ENCODE assay signal across 13 cellular contexts in genomic region chr11:76665921-76666351, GRCh38. TPM values are rescaled to one million over a fixed set of nuclear protein-coding genes. Genes with fewer than 3 reads are reported as not detected.
A peak's percentile ranks its signal among the peaks of the same experiment; 100 is the strongest.
DNase-seq lines count a peak whose midpoint lies in the region; ATAC-seq and TF ChIP-seq lines count a peak whose summit lies in the region.
"Had no signal": no experiment of that assay in that cellular context is flagged by ENCODE, and none has a peak within 500 bp of the region (broad histone marks: within the 10 kb centered on the region; RNA-seq: fewer than 3 reads in every experiment).

No MANE protein-coding gene starts in this region.

- 66 to 79% (median 72%) methylated on average over 6 of the region's 6 CpGs for WGBS in spleen, 5 donors

- TF ChIP-seq POLR2A in spleen (IDR thresholded peaks at IDR 0.05), result no peak

- peak overlapping the region; percentile 62 for H3K4me3 Mint-ChIP-seq in activated T-helper 17 cell treated with anti-CD3 and anti-CD28 coated beads, Interleukin-2, amount 50 U/mL, for 72 hours
- H3K4me3 Mint-ChIP-seq: activated naive CD8-positive, alpha-beta T cell had no signal

- peaks cover 26% of the 10 kb centered on the region for H3K36me3 ChIP-seq in right atrium auricular region
- H3K36me3 ChIP-seq in spleen, result peaks cover 0 to 25% (median 1%) of the 10 kb centered on the region in 6 donors
- H3K36me3 ChIP-seq: neutrophil had no signal

- intact Hi-C loops in spleen (cut with DNase I; ENCODE audit: low total_unique reads), result no loop called here

- H3K27ac ChIP-seq in right atrium auricular region (peak overlapping the region; percentile 63 to 81), spleen (peak overlapping the region in 7 of 8 donors; percentile 20 to 83 (median 79))
- H3K27ac ChIP-seq: neutrophil had no signal

- peak overlapping the region; percentile 9 to 73 for H3K4me3 ChIP-seq in right atrium auricular region
- H3K4me3 ChIP-seq in spleen, result peak overlapping the region in 1 of 8 donors; percentile 76

- H3K4me1 ChIP-seq in right atrium auricular region, result peaks cover 0 to 59% of the 10 kb centered on the region in 2 donors
- peaks cover 21 to 81% (median 58%) of the 10 kb centered on the region in 6 donors for H3K4me1 ChIP-seq in spleen

- H3K27ac Mint-ChIP-seq in activated T-helper 17 cell treated with anti-CD3 and anti-CD28 coated beads, Interleukin-2, amount 50 U/mL, for 72 hours, result peak overlapping the region; percentile 93
- H3K27ac Mint-ChIP-seq: activated naive CD8-positive, alpha-beta T cell had no signal

- no peaks in the 10 kb centered on the region for H3K9me3 Mint-ChIP-seq in activated T-helper 17 cell treated with anti-CD3 and anti-CD28 coated beads, Interleukin-2, amount 50 U/mL, for 72 hours
- H3K9me3 Mint-ChIP-seq: T-cell had no signal

- ATAC-seq in activated T-helper 17 cell treated with anti-CD3 and anti-CD28 coated beads, Interleukin-2, amount 50 U/mL, for 72 hours (replicated peaks), result no peak
- no peak for ATAC-seq in GM21367 (IDR thresholded peaks at IDR 0.05; ENCODE audit: unreplicated experiment)

- peak; percentile 21 for DNase-seq in GM13976 (ENCODE audit: low spot score)
- DNase-seq in right atrium auricular region (ENCODE audit: low spot score), result no peak
- peak; percentile 67 for DNase-seq in spleen
- DNase-seq in NCI-H2171 treated with DMSO at 0.1 percent for 48 hours (lab: John Stamatoyannopoulos, UW), result no peak
- no peak for DNase-seq in NCI-H1436 treated with DMSO at 0.1 percent for 48 hours (lab: John Stamatoyannopoulos, UW)
- no peak for DNase-seq in DMS53 treated with DMSO at 0.1 percent for 48 hours (lab: John Stamatoyannopoulos, UW; ENCODE audit: unreplicated experiment)
- DNase-seq: cortex of kidney, NCI-H2107, T-cell had no signal

- H3K4me1 Mint-ChIP-seq in activated T-helper 17 cell treated with anti-CD3 and anti-CD28 coated beads, Interleukin-2, amount 50 U/mL, for 72 hours, result peaks cover 9% of the 10 kb centered on the region

- peaks cover 5% of the 10 kb centered on the region for H3K36me3 Mint-ChIP-seq in activated T-helper 17 cell treated with anti-CD3 and anti-CD28 coated beads, Interleukin-2, amount 50 U/mL, for 72 hours (ENCODE audit: low read depth)
- H3K36me3 Mint-ChIP-seq: activated naive CD8-positive, alpha-beta T cell; T-cell had no signal

- peaks cover 10% of the 10 kb centered on the region for H3K27me3 Mint-ChIP-seq in activated T-helper 17 cell treated with anti-CD3 and anti-CD28 coated beads, Interleukin-2, amount 50 U/mL, for 72 hours
- H3K27me3 Mint-ChIP-seq: activated naive CD8-positive, alpha-beta T cell had no signal

- TF ChIP-seq CTCF in GM13976 (IDR thresholded peaks at IDR 0.05; ENCODE audit: borderline replicate concordance, control extremely low read depth, extremely low read depth, insufficient read depth, missing control alignments), result no peak
- no peak for TF ChIP-seq CTCF in right atrium auricular region (IDR thresholded peaks at IDR 0.05)
- TF ChIP-seq CTCF in spleen (IDR thresholded peaks at IDR 0.05 in 8 of 11, conservative IDR thresholded peaks at IDR 0.05 in 3 of 11), result no peak

- in situ Hi-C loops in GM13976 (cut with MboI; ENCODE audit: low sequenced_read_pairs, unreplicated experiment), result no loop called here

- H3K27me3 ChIP-seq in right atrium auricular region (no peaks in the 10 kb centered on the region), spleen (replicated peaks in 1 of 7) (peaks cover 0 to 39% (median 14%) of the 10 kb centered on the region in 7 donors)

- H3K9me3 ChIP-seq in right atrium auricular region, result no peaks in the 10 kb centered on the region
- no peaks in the 10 kb centered on the region for H3K9me3 ChIP-seq in spleen
- H3K9me3 ChIP-seq: neutrophil had no signal

RNA-seq across cellular contexts. Expression of gene LRRC32, which starts 4.6 kb away (rescaled TPM):
- 1 to 10 TPM; 4.5 to 5.6 TPM for total RNA-seq in activated T-helper 17 cell treated with anti-CD3 and anti-CD28 coated beads, Interleukin-2, amount 50 U/mL, for 72 hours
- total RNA-seq in right atrium auricular region (10 to 100 TPM; 37.9 to 56.0 TPM), spleen (100 to 1,000 TPM in 3 of 7 donors, 10 to 100 TPM in 4; 44.1 to 214 (median 90.3) TPM)
- 10 to 100 TPM; 25.9 to 29.5 (median 29.4) TPM for polyA plus RNA-seq in spleen

Comparison
In these comparisons a context has a peak if more than half of its experiments do, and no peak if none do; other contexts are left out.
1. DNase-seq: peak in GM13976 (single experiment) and spleen (single experiment); none in right atrium auricular region (single experiment), NCI-H2171 treated with DMSO at 0.1 percent for 48 hours (single experiment), NCI-H1436 treated with DMSO at 0.1 percent for 48 hours (single experiment) and DMS53 treated with DMSO at 0.1 percent for 48 hours (single experiment).
2. RNA of gene LRRC32, which starts 4.6 kb away (total RNA-seq): 44.1 to 214 TPM in spleen and 37.9 to 56.0 TPM in right atrium auricular region; 4.5 to 5.6 TPM in activated T-helper 17 cell treated with anti-CD3 and anti-CD28 coated beads, Interleukin-2, amount 50 U/mL, for 72 hours; every median in the first group is over 4 times any median in the second.